ENCODE assay signal across 14 cellular contexts in genomic region chr15:82543155-82543554, GRCh38. TPM values are rescaled to one million over a fixed set of nuclear protein-coding genes. Genes with fewer than 3 reads are reported as not detected.
A peak's percentile ranks its signal among the peaks of the same experiment; 100 is the strongest.
DNase-seq lines count a peak whose midpoint lies in the region; FAIRE-seq and TF ChIP-seq lines count a peak whose summit lies in the region.
"Had no signal": no experiment of that assay in that cellular context is flagged by ENCODE, and none has a peak within 500 bp of the region (broad histone marks: within the 10 kb centered on the region; RNA-seq: fewer than 3 reads in every experiment).

No MANE protein-coding gene starts in this region.

- DNase-seq in activated naive CD4-positive, alpha-beta T cell treated with anti-CD3 and anti-CD28 coated beads for 36 hours: no peak
- no peak for DNase-seq in activated naive CD4-positive, alpha-beta T cell treated with Interleukin-2 at 50 U/mL for 16 hours
- DNase-seq in SIG-M5 treated with dmso at 0.1 percent for 504 hours (lab: John Stamatoyannopoulos, UW; ENCODE audit: unreplicated experiment): peak; percentile 77
- DNase-seq in fibroblast of peridontal ligament (ENCODE audit: extremely low read depth): peak; percentile 95
- DNase-seq in vagina (ENCODE audit: extremely low spot score in 2 of 2): no peak
- DNase-seq in germinal center (ENCODE audit: low spot score): no peak
- no peak for DNase-seq in NCI-H1417 treated with DMSO at 0.1 percent for 48 hours (lab: John Stamatoyannopoulos, UW)
- no peak for DNase-seq in small intestine
- DNase-seq: activated T-cell treated with anti-CD3 and anti-CD28 coated beads for 4 hours, NCI-H187, retina, upper lobe of left lung had no signal

- H3K4me3 Mint-ChIP-seq in activated naive CD4-positive, alpha-beta T cell treated with anti-CD3 and anti-CD28 coated beads for 36 hours: peak overlapping the region; percentile 0

- H3K27ac Mint-ChIP-seq in activated naive CD4-positive, alpha-beta T cell treated with anti-CD3 and anti-CD28 coated beads for 36 hours: no peak overlapping the region

- TF ChIP-seq CTCF in vagina (IDR thresholded peaks at IDR 0.05): no peak

- peaks cover 24% of the 10 kb centered on the region for H3K4me1 ChIP-seq in vagina
- peaks cover 0 to 5% of the 10 kb centered on the region in 2 donors for H3K4me1 ChIP-seq in small intestine (ENCODE audit: control insufficient read depth in 2 of 2, insufficient read depth in 1 of 2, low read depth in 1 of 2, low read length in 1 of 2)

- H3K27me3 ChIP-seq in vagina (no peaks in the 10 kb centered on the region), small intestine (ENCODE audit: control insufficient read depth in 2 of 2, insufficient read depth in 2 of 2, low read length in 2 of 2) (no peaks in the 10 kb centered on the region)
- H3K27me3 ChIP-seq: upper lobe of left lung had no signal

- 31 to 49% (median 45%) methylated on average over 2 of the region's 2 CpGs for WGBS in small intestine, 3 donors

- H3K9me3 ChIP-seq in vagina: no peaks in the 10 kb centered on the region
- no peaks in the 10 kb centered on the region for H3K9me3 ChIP-seq in small intestine (ENCODE audit: control insufficient read depth, low read depth)
- H3K9me3 ChIP-seq: upper lobe of left lung had no signal

- FAIRE-seq in small intestine (lab: Jason Lieb, UNC): no peak

- no peaks in the 10 kb centered on the region for H3K27me3 Mint-ChIP-seq in activated naive CD4-positive, alpha-beta T cell treated with anti-CD3 and anti-CD28 coated beads for 36 hours (ENCODE audit: low read depth)

- TF ChIP-seq POLR2A in vagina (IDR thresholded peaks at IDR 0.05): no peak

- H3K36me3 ChIP-seq in vagina (peaks cover 0 to 8% of the 10 kb centered on the region in 2 donors), small intestine (ENCODE audit: control insufficient read depth in 2 of 2, insufficient read depth in 2 of 2, low read length in 2 of 2) (peaks cover 3 to 6% of the 10 kb centered on the region in 2 donors)

- H3K27ac ChIP-seq in vagina (peak overlapping the region; percentile 64), small intestine (ENCODE audit: low read depth in 1 of 2, low read length in 1 of 2) (no peak overlapping the region)
- H3K27ac ChIP-seq: HL-60, upper lobe of left lung had no signal

- H3K36me3 Mint-ChIP-seq in activated naive CD4-positive, alpha-beta T cell treated with anti-CD3 and anti-CD28 coated beads for 36 hours (ENCODE audit: low read depth): peaks cover 29% of the 10 kb centered on the region

- H3K4me3 ChIP-seq in vagina: no peak overlapping the region
- no peak overlapping the region for H3K4me3 ChIP-seq in small intestine (ENCODE audit: low read depth in 1 of 2, low read length in 2 of 2)
- H3K4me3 ChIP-seq: lung, upper lobe of left lung had no signal

- peaks cover 13% of the 10 kb centered on the region for H3K4me1 Mint-ChIP-seq in activated naive CD4-positive, alpha-beta T cell treated with anti-CD3 and anti-CD28 coated beads for 36 hours (ENCODE audit: low read depth)

- CTCF ChIA-PET in activated naive CD4-positive, alpha-beta T cell treated with anti-CD3 and anti-CD28 coated beads for 36 hours (lab: Charles Lee): interaction anchor here (1.3 kb wide), 1 partner anchor 12 kb away, joined by 8 read pairs; no protein-coding TSS in a partner anchor

- H3K9me3 Mint-ChIP-seq in activated naive CD4-positive, alpha-beta T cell treated with anti-CD3 and anti-CD28 coated beads for 36 hours: no peaks in the 10 kb centered on the region

- intact Hi-C loops in activated naive CD4-positive, alpha-beta T cell treated with anti-CD3 and anti-CD28 coated beads for 36 hours (cut with micrococcal nuclease): no loop called here
- intact Hi-C loops in vagina (cut with DNase I): no loop called here

RNA-seq across cellular contexts. Expression of gene RPS17, which starts 2.9 kb away (rescaled TPM):
- total RNA-seq in activated naive CD4-positive, alpha-beta T cell treated with anti-CD3 and anti-CD28 coated beads for 36 hours: 1,000 to 10,000 TPM; 3,025 to 3,069 TPM
- total RNA-seq in vagina: 1,829 TPM
- 1,000 to 10,000 TPM; 1,800 to 5,833 (median 3,687) TPM for polyA plus RNA-seq in small intestine

Comparison
In these comparisons a context has a peak if more than half of its experiments do, and no peak if none do; other contexts are left out.
1. DNase-seq: peak in SIG-M5 treated with dmso at 0.1 percent for 504 hours (single experiment) and fibroblast of peridontal ligament (single experiment); none in activated naive CD4-positive, alpha-beta T cell treated with anti-CD3 and anti-CD28 coated beads for 36 hours (single experiment), activated naive CD4-positive, alpha-beta T cell treated with Interleukin-2 at 50 U/mL for 16 hours (single experiment), vagina (0 of 2), germinal center (single experiment), NCI-H1417 treated with DMSO at 0.1 percent for 48 hours (single experiment) and small intestine (single experiment).